8 cellular contexts compared by ENCODE assay signal in genomic region chr9:35603986-35604577, GRCh38. TPM values are rescaled to one million over a fixed set of nuclear protein-coding genes. Genes with fewer than 3 reads are reported as not detected.
DNase-seq lines count a peak whose midpoint lies in the region; ATAC-seq, FAIRE-seq and TF ChIP-seq lines count a peak whose summit lies in the region.

No MANE protein-coding gene starts in this region.

- peaks cover 4 to 14% of the 10 kb centered on the region in 2 experiments for H3K36me3 ChIP-seq in keratinocyte (ENCODE audit: control insufficient read depth in 2 of 2, extremely low read depth in 1 of 2, insufficient read depth in 2 of 2, low read length in 2 of 2)

- peak overlapping the region; percentile 98 for H2AFZ ChIP-seq in keratinocyte (ENCODE audit: control insufficient read depth, low read length)

- no peaks in the 10 kb centered on the region for H4K20me1 ChIP-seq in keratinocyte (ENCODE audit: control insufficient read depth, extremely low read depth, insufficient read depth, low read length)

- peak overlapping the region; percentile 68 to 93 (median 78) for H3K4me3 ChIP-seq in keratinocyte (ENCODE audit: control insufficient read depth in 2 of 3, extremely low read depth in 1 of 3, insufficient read depth in 2 of 3, low read depth in 1 of 3, low read length in 3 of 3)

- H3K79me2 ChIP-seq in keratinocyte (ENCODE audit: control insufficient read depth, insufficient read depth, low read length) = peaks cover 9% of the 10 kb centered on the region

- peak overlapping the region; percentile 100 for H3K4me2 ChIP-seq in keratinocyte (ENCODE audit: control insufficient read depth, extremely low read depth, insufficient read depth, low read depth, low read length)

- peak; percentile 92 for FAIRE-seq in keratinocyte (lab: Jason Lieb, UNC)

- H3K27ac ChIP-seq in keratinocyte (ENCODE audit: control insufficient read depth, insufficient read depth, low read length) = peak overlapping the region; percentile 78

- DNase-seq in AML-193 (lab: John Stamatoyannopoulos, UW) = peak; percentile 98 to 99
- DNase-seq in NCI-H446 (lab: John Stamatoyannopoulos, UW) = peak; percentile 98 to 100
- DNase-seq in activated CD4-positive, CD25-positive, alpha-beta regulatory T cell treated with anti-CD3 and anti-CD28 coated beads, Interleukin-2, amount 50 U/mL, for 72 hours = peak; percentile 98
- peak; percentile 99 for DNase-seq in cerebellum (ENCODE audit: low spot score)
- DNase-seq in keratinocyte (ENCODE audit: low read depth, low spot score) = peak; percentile 97
- peak; percentile 97 to 99 for DNase-seq in stimulated activated CD4-positive, alpha-beta T cell treated with anti-CD3 and anti-CD28 coated beads, Interleukin-15, amount 100 ng/mL, for 1 hour (ENCODE audit: low read depth in 1 of 2, low spot score in 1 of 2)

- peaks cover 19% of the 10 kb centered on the region for H3K4me1 ChIP-seq in keratinocyte (ENCODE audit: control insufficient read depth, extremely low read depth, insufficient read depth, low read length)

- H3K9me1 ChIP-seq in keratinocyte (ENCODE audit: control insufficient read depth, extremely low read depth, insufficient read depth, low read length) = no peaks in the 10 kb centered on the region

- TF ChIP-seq CTCF in keratinocyte (optimal IDR thresholded peaks at IDR 0.05 in 1 of 3, IDR thresholded peaks at IDR 0.05 in 1 of 3, conservative IDR thresholded peaks at IDR 0.05 in 1 of 3; ENCODE audit: extremely low read depth in 1 of 3, insufficient read depth in 2 of 3, low read length in 3 of 3) = peak; percentile 87 to 96 (median 95)

- dilution Hi-C loops in keratinocyte (cut with MboI; ENCODE audit: extremely low pct_ligation_motif_present, low sequenced_read_pairs) = no loop called here

- no peaks in the 10 kb centered on the region for H3K9me3 ChIP-seq in keratinocyte (ENCODE audit: control insufficient read depth, low read depth, low read length)

- no peaks in the 10 kb centered on the region for H3K27me3 ChIP-seq in keratinocyte (ENCODE audit: control insufficient read depth, extremely low read depth, insufficient read depth, low read length)

- peak; percentile 80 for ATAC-seq in GM19035 (IDR thresholded peaks at IDR 0.05; ENCODE audit: unreplicated experiment)
- ATAC-seq in HG03354 (IDR thresholded peaks at IDR 0.05; ENCODE audit: poor library complexity, severe bottlenecking, unreplicated experiment) = peak; percentile 89

- peak overlapping the region; percentile 75 for H3K9ac ChIP-seq in keratinocyte (ENCODE audit: control insufficient read depth, extremely low read depth, insufficient read depth, low read length)

RNA-seq across cellular contexts. Expression of gene TESK1, which starts 1.0 kb away (rescaled TPM):
- total RNA-seq in cerebellum = 14.8 TPM
- 11.2 to 13.5 TPM (median 11.8 TPM) in 3 replicates for polyA plus RNA-seq in keratinocyte
- 5.0 TPM for polyA plus RNA-seq in keratinocyte (2011; ENCODE audit: low read depth)
- polyA plus RNA-seq in keratinocyte (2011; cell fraction: cytosol; rRNA removed) = 6.4 and 13.4 TPM in 2 replicates
- 40.7 and 40.8 TPM in 2 replicates for polyA plus RNA-seq in keratinocyte (2011; cell fraction: nucleus; rRNA removed)
- polyA plus RNA-seq in keratinocyte (2012; ENCODE audit: low replicate concordance) = 15.6 and 16.5 TPM in 2 replicates
- polyA minus RNA-seq in keratinocyte = 10.9 to 29.4 TPM (median 12.3 TPM) in 3 replicates
- 14.0 TPM for polyA minus RNA-seq in keratinocyte (2011; cell fraction: cytosol; rRNA and poly(A)+ RNA removed)
- 8.2 and 11.2 TPM in 2 replicates for polyA minus RNA-seq in keratinocyte (2011; cell fraction: nucleus; rRNA and poly(A)+ RNA removed)

RNA-seq across cellular contexts. Expression of gene CD72, which starts 14.1 kb away (rescaled TPM):
- 1.3 TPM for total RNA-seq in cerebellum
- polyA plus RNA-seq in keratinocyte = 0.66 to 2.4 TPM (median 0.82 TPM) in 3 replicates
- polyA plus RNA-seq in keratinocyte (2011; ENCODE audit: low read depth) = 1.2 TPM
- 0.85 and 1.5 TPM in 2 replicates for polyA plus RNA-seq in keratinocyte (2011; cell fraction: cytosol; rRNA removed)
- polyA plus RNA-seq in keratinocyte (2011; cell fraction: nucleus; rRNA removed) = 9.2 and 12.4 TPM in 2 replicates
- 0.40 and 2.7 TPM in 2 replicates for polyA plus RNA-seq in keratinocyte (2012; ENCODE audit: low replicate concordance)
- polyA minus RNA-seq in keratinocyte = 0.56 to 1.1 TPM (median 0.95 TPM) in 3 replicates
- not detected for polyA minus RNA-seq in keratinocyte (2011; cell fraction: cytosol; rRNA and poly(A)+ RNA removed)
- polyA minus RNA-seq in keratinocyte (2011; cell fraction: nucleus; rRNA and poly(A)+ RNA removed) = 1.7 and 2.2 TPM in 2 replicates

RNA-seq across cellular contexts. Expression of gene SIT1, which starts 46.6 kb away (rescaled TPM):
- not detected for total RNA-seq in cerebellum
- polyA plus RNA-seq in keratinocyte = not detected in 3 replicates
- not detected for polyA plus RNA-seq in keratinocyte (2011; ENCODE audit: low read depth)
- not detected in 2 replicates for polyA plus RNA-seq in keratinocyte (2011; cell fraction: cytosol; rRNA removed)
- polyA plus RNA-seq in keratinocyte (2011; cell fraction: nucleus; rRNA removed) = not detected in 2 replicates
- polyA plus RNA-seq in keratinocyte (2012; ENCODE audit: low replicate concordance) = not detected in 2 replicates
- not detected in 3 replicates for polyA minus RNA-seq in keratinocyte
- not detected for polyA minus RNA-seq in keratinocyte (2011; cell fraction: cytosol; rRNA and poly(A)+ RNA removed)
- not detected in 2 replicates for polyA minus RNA-seq in keratinocyte (2011; cell fraction: nucleus; rRNA and poly(A)+ RNA removed)

RNA-seq across cellular contexts. Expression of gene RMRP, which starts 53.7 kb away (rescaled TPM):
- 172,488 TPM for total RNA-seq in cerebellum
- polyA plus RNA-seq in keratinocyte = 21.6 to 91.8 TPM (median 40.5 TPM) in 3 replicates
- polyA plus RNA-seq in keratinocyte (2011; ENCODE audit: low read depth) = 29.8 TPM
- 31.7 and 49.9 TPM in 2 replicates for polyA plus RNA-seq in keratinocyte (2011; cell fraction: cytosol; rRNA removed)
- polyA plus RNA-seq in keratinocyte (2011; cell fraction: nucleus; rRNA removed) = 581 and 1,734 TPM in 2 replicates
- polyA plus RNA-seq in keratinocyte (2012; ENCODE audit: low replicate concordance) = 12.7 and 20.0 TPM in 2 replicates
- polyA minus RNA-seq in keratinocyte = 5,944 to 36,209 TPM (median 23,721 TPM) in 3 replicates
- polyA minus RNA-seq in keratinocyte (2011; cell fraction: cytosol; rRNA and poly(A)+ RNA removed) = 15,491 TPM
- 126,667 and 367,210 TPM in 2 replicates for polyA minus RNA-seq in keratinocyte (2011; cell fraction: nucleus; rRNA and poly(A)+ RNA removed)

RNA-seq across cellular contexts. Expression of gene CCDC107, which starts 54.0 kb away (rescaled TPM):
- total RNA-seq in cerebellum = 8.9 TPM
- 10.5 to 14.3 TPM (median 14.1 TPM) in 3 replicates for polyA plus RNA-seq in keratinocyte
- polyA plus RNA-seq in keratinocyte (2011; ENCODE audit: low read depth) = 7.1 TPM
- polyA plus RNA-seq in keratinocyte (2011; cell fraction: cytosol; rRNA removed) = 6.0 and 10.1 TPM in 2 replicates
- 10.8 TPM in 2 replicates for polyA plus RNA-seq in keratinocyte (2011; cell fraction: nucleus; rRNA removed)
- polyA plus RNA-seq in keratinocyte (2012; ENCODE audit: low replicate concordance) = 12.5 and 13.3 TPM in 2 replicates
- 2.4 to 7.8 TPM (median 4.0 TPM) in 3 replicates for polyA minus RNA-seq in keratinocyte
- polyA minus RNA-seq in keratinocyte (2011; cell fraction: cytosol; rRNA and poly(A)+ RNA removed) = 13.6 TPM
- polyA minus RNA-seq in keratinocyte (2011; cell fraction: nucleus; rRNA and poly(A)+ RNA removed) = 3.0 and 3.6 TPM in 2 replicates

Comparison
In these comparisons a context has a peak if more than half of its experiments do, and no peak if none do; other contexts are left out.
1. Peak in every context shown above with its lines: DNase-seq, ATAC-seq, H3K4me3 ChIP-seq and H3K27ac ChIP-seq.